In genomic region chr18:45666520-45666919, GRCh38 we compare ENCODE assay signal across 9 cellular contexts. TPM values are rescaled to one million over a fixed set of nuclear protein-coding genes. Genes with fewer than 3 reads are reported as not detected.
DNase-seq lines count a peak whose midpoint lies in the region; ATAC-seq and TF ChIP-seq lines count a peak whose summit lies in the region.
"Had no signal": no experiment of that assay in that cellular context is flagged by ENCODE, and none has a peak within 500 bp of the region (broad histone marks: within the 10 kb centered on the region; RNA-seq: fewer than 3 reads in every experiment).

No MANE protein-coding gene starts in this region.

- intact Hi-C loops in Right ventricle myocardium superior (cut with DNase I), result loop anchor here (10.0 kb wide), 1 partner anchor 308 kb away; no protein-coding TSS in a partner anchor

- TF ChIP-seq POLR2A in erythroblast (IDR thresholded peaks at IDR 0.05; ENCODE audit: low read length), result no peak

- DNase-seq in erythroblast (lab: John Stamatoyannopoulos, UW) (peak; percentile 72 to 81), Right ventricle myocardium superior (no peak), superior temporal gyrus (ENCODE audit: extremely low spot score) (no peak)
- DNase-seq in stimulated activated CD4-positive, alpha-beta T cell treated with anti-CD3 and anti-CD28 coated beads, Interleukin-4, amount 100 ng/mL, for 4 hours, result no peak
- no peak for DNase-seq in activated CD4-positive, alpha-beta T cell treated with anti-CD3 and anti-CD28 coated beads for 4 hours

- ATAC-seq in GM18502 (IDR thresholded peaks at IDR 0.05; ENCODE audit: poor library complexity, unreplicated experiment) (peak; percentile 67), GM21515 (IDR thresholded peaks at IDR 0.05; ENCODE audit: unreplicated experiment) (peak; percentile 75), HG03521 (IDR thresholded peaks at IDR 0.05; ENCODE audit: unreplicated experiment) (peak; percentile 50), Right ventricle myocardium superior (ENCODE audit: poor library complexity) (no peak)

RNA-seq across cellular contexts. Expression of gene SLC14A2, which starts 51.2 kb away (rescaled TPM):
- not detected for total RNA-seq in Right ventricle myocardium superior
- total RNA-seq: H1 had no signal

RNA-seq across cellular contexts. Expression of gene SLC14A1, which starts 57.5 kb away (rescaled TPM):
- 32.8 TPM for total RNA-seq in Right ventricle myocardium superior
- total RNA-seq: H1 had no signal

Comparison
In these comparisons a context has a peak if more than half of its experiments do, and no peak if none do; other contexts are left out.
1. DNase-seq: peak in erythroblast (2 of 2); none in stimulated activated CD4-positive, alpha-beta T cell treated with anti-CD3 and anti-CD28 coated beads, Interleukin-4, amount 100 ng/mL, for 4 hours (0 of 2), Right ventricle myocardium superior (single experiment), activated CD4-positive, alpha-beta T cell treated with anti-CD3 and anti-CD28 coated beads for 4 hours (0 of 2) and superior temporal gyrus (single experiment).